Comparison of ENCODE assay signal across 26 cellular contexts in genomic region chr13:69077267-69077666, GRCh38.
"Had no signal": no experiment of that assay in that cellular context is flagged by ENCODE, and none has a peak within 500 bp of the region (broad histone marks: within the 10 kb centered on the region; RNA-seq: fewer than 3 reads in every experiment).

No MANE protein-coding gene starts in this region.

- H3K27me3 ChIP-seq: neural progenitor cell, neutrophil, ovary, right atrium auricular region, right lobe of liver, stomach, testis, thyroid gland, transverse colon, upper lobe of left lung, vagina had no signal

- H2AFZ ChIP-seq: neural progenitor cell had no signal

- DNase-seq: islet precursor cell; left ventricle myocardium inferior; mesendoderm; naive B cell; natural killer cell; nephron progenitor cell; ovary; right lobe of liver; stimulated activated CD4-positive, alpha-beta T cell treated with anti-CD3 and anti-CD28 coated beads, Interleukin-1b, Interleukin-23, amount 100 ng/mL, for 48 hours; stimulated activated CD4-positive, alpha-beta T cell treated with anti-CD3 and anti-CD28 coated beads, Interleukin-2, amount 100 ng/mL, for 48 hours; stimulated activated CD4-positive, alpha-beta T cell treated with anti-CD3 and anti-CD28 coated beads, Interleukin-4, amount 100 ng/mL, for 4 hours; stimulated activated naive B cell treated with anti-CD40 and anti-IgM and Interleukin-4, amounts not matched to agents 10 μg/mL and 1 μg/mL and 100 μg/mL, for 72 hours; stimulated activated naive CD8-positive, alpha-beta T cell treated with anti-CD3 and anti-CD28 coated beads, Interleukin-15, Interleukin-2, amounts not matched to agents 100 U/mL and 50 U/mL, for 24 hours; stomach; testis; thyroid gland; transverse colon; upper lobe of left lung had no signal

- H3K4me1 Mint-ChIP-seq: mesothelial cell of epicardium; naive B cell; natural killer cell; nephron progenitor cell; neural progenitor cell; stimulated activated naive B cell treated with anti-CD40 and anti-IgM and Interleukin-4, amounts not matched to agents 10 μg/mL and 1 μg/mL and 100 μg/mL, for 72 hours had no signal

- H3K4me3 Mint-ChIP-seq: mesothelial cell of epicardium; naive B cell; natural killer cell; nephron progenitor cell; neural progenitor cell; stimulated activated naive B cell treated with anti-CD40 and anti-IgM and Interleukin-4, amounts not matched to agents 10 μg/mL and 1 μg/mL and 100 μg/mL, for 72 hours had no signal

- H3K27ac ChIP-seq: left ventricle myocardium inferior, neural progenitor cell, neutrophil, ovary, right atrium auricular region, right lobe of liver, stomach, testis, thyroid gland, transverse colon, upper lobe of left lung, vagina had no signal

- H3K4me2 ChIP-seq: neural progenitor cell, smooth muscle cell had no signal

- H3K36me3 Mint-ChIP-seq: mesothelial cell of epicardium; naive B cell; natural killer cell; neural progenitor cell; stimulated activated naive B cell treated with anti-CD40 and anti-IgM and Interleukin-4, amounts not matched to agents 10 μg/mL and 1 μg/mL and 100 μg/mL, for 72 hours had no signal

- H3K4me1 ChIP-seq: left ventricle myocardium inferior, neural progenitor cell, right atrium auricular region, right lobe of liver, stomach, testis, thyroid gland, transverse colon, upper lobe of left lung, vagina had no signal

- H3K36me3 ChIP-seq: left ventricle myocardium inferior, neural progenitor cell, neutrophil, ovary, right atrium auricular region, right lobe of liver, stomach, thyroid gland, transverse colon, upper lobe of left lung, vagina had no signal

- H3K9me3 Mint-ChIP-seq: nephron progenitor cell had no signal

- H3K4me3 ChIP-seq: left ventricle myocardium inferior, lung, neural progenitor cell, ovary, right atrium auricular region, right lobe of liver, smooth muscle cell, stomach, testis, thyroid gland, transverse colon, upper lobe of left lung, vagina had no signal

- H3K27me3 Mint-ChIP-seq: naive B cell; progenitor cell of endocrine pancreas; stimulated activated naive B cell treated with anti-CD40 and anti-IgM and Interleukin-4, amounts not matched to agents 10 μg/mL and 1 μg/mL and 100 μg/mL, for 72 hours had no signal

- ATAC-seq: natural killer cell; right lobe of liver; stimulated activated naive B cell treated with anti-CD40 and anti-IgM and Interleukin-4, amounts not matched to agents 10 μg/mL and 1 μg/mL and 100 μg/mL, for 72 hours; stimulated activated naive CD8-positive, alpha-beta T cell treated with anti-CD3 and anti-CD28 coated beads, Interleukin-15, Interleukin-2, amounts not matched to agents 100 U/mL and 50 U/mL, for 24 hours had no signal

- H3K9ac ChIP-seq: neural progenitor cell had no signal

- H3K27ac Mint-ChIP-seq: mesothelial cell of epicardium; naive B cell; natural killer cell; nephron progenitor cell; neural progenitor cell; progenitor cell of endocrine pancreas; stimulated activated naive B cell treated with anti-CD40 and anti-IgM and Interleukin-4, amounts not matched to agents 10 μg/mL and 1 μg/mL and 100 μg/mL, for 72 hours had no signal

- H3K9me3 ChIP-seq: left ventricle myocardium inferior, neutrophil, ovary, right atrium auricular region, right lobe of liver, stomach, testis, thyroid gland, transverse colon, upper lobe of left lung, vagina had no signal
